ENCODE assay signal across 17 cellular contexts in the genomic region with DNA sequence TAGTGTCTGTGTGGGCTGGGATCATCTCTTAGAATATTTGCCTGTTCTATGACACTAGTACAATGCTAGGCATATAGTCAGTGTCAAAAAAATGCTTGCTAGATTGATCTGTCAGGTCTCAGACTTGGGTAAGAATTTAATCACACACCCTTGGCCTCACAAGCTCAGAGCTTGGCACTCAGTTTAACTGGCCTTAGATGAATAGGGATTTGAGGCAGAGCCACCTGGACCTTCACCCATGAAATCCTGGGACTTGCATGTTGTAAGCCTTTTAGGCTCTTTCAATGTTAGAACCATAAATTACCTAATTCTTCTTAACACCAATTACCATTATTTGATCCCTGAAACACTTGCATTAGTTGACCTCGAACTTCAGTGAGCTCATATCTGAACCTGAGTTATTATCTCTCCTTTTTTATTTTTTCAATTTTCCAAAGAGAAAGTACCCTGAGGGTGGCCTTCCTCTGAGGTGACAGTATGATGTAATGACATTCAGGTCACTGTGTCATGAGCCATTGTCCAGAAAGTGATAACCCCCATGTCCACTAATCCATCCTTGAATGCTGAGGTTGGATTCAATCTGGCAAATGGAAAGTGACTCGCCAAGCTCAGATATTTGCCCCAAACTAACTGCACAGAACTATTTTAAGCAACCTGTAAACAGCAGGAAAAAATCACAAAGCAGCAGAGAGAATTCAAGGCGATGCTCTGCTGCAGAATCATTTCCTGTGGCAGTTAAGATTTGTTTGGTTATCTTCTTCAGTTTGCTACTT.
DNase-seq lines count a peak whose midpoint lies in the region; ATAC-seq, FAIRE-seq and TF ChIP-seq lines count a peak whose summit lies in the region.
"Had no signal": no experiment of that assay in that cellular context is flagged by ENCODE, and none has a peak within 500 bp of the region (broad histone marks: within the 10 kb centered on the region; RNA-seq: fewer than 3 reads in every experiment).

No MANE protein-coding gene starts in this region.

- WGBS in IMR-90 (ENCODE audit: extremely low coverage in 2 of 2, insufficient read length in 1 of 2), 2 experiments: no CpG with 5 or more reads among the region's 3 CpGs
- WGBS in K562 (ENCODE audit: insufficient coverage, low coverage, missing lambda C conversion rate): 23% methylated on average over 3 of the region's 3 CpGs
- WGBS in neuronal stem cell (ENCODE audit: extremely low coverage in 2 of 2, insufficient read length in 2 of 2, insufficient replicate concordance in 1 of 2), 2 donors: no CpG with 5 or more reads among the region's 3 CpGs
- WGBS in aorta, 2 donors: 79 to 86% methylated on average over 3 of the region's 3 CpGs
- whole genome bisulfite sequencing in heart left ventricle, 4 donors: 59 to 66% (median 62%) methylated on average over 3 of the region's 3 CpGs

- H2BK120ac ChIP-seq in IMR-90 (ENCODE audit: low read depth, low read length) (0 out of 2 replicates have a peak overlapping the region, but pooled peaks have one; percentile 47), neuronal stem cell (ENCODE audit: low read depth, low read length) (no peak overlapping the region)

- no peaks in the 10 kb centered on the region for H3K4me1 Mint-ChIP-seq in activated T-helper 1 cell treated with anti-CD3 and anti-CD28 coated beads, Interleukin-12 subunit alpha, Interleukin-12 subunit beta, Interleukin-2, Interleukin-4 antibody, amounts not matched to agents 30 ng/mL and 10 ng/mL and 1 ng/mL, durations not matched to agents 14 hours and 24 hours and 36 hours (ENCODE audit: low read depth)

- H3K79me2 ChIP-seq in K562 (ENCODE audit: control insufficient read depth, insufficient read depth, low read length): peaks cover 57% of the 10 kb centered on the region

- POLR2A ChIA-PET in IMR-90 (lab: Charles Lee; ENCODE audit: unreplicated experiment): interaction anchor here (0.6 kb wide), 1 partner anchor 71 kb away, joined by 3 read pairs; no protein-coding TSS in a partner anchor
- POLR2A ChIA-PET in K562 (lab: Yijun Ruan, JAX): interaction anchor here (1.0 kb wide), 1 partner anchor 17 kb away, joined by 4 read pairs; no protein-coding TSS in a partner anchor

- ATAC-seq in IMR-90 (ENCODE audit: low read depth) (no peak), K562 (peak; percentile 24; the same call in 2 of the 3 replicates), left lobe of liver (peak; percentile 93), aorta (ENCODE audit: low FRiP score) (no peak), heart left ventricle (no peak)

- H3K18ac ChIP-seq in IMR-90 (ENCODE audit: low read depth, low read length): peak overlapping the region; percentile 16; the same call in 1 of the 2 replicates
- no peak overlapping the region for H3K18ac ChIP-seq in neuronal stem cell (ENCODE audit: low read length)

- H3K9me3 Mint-ChIP-seq in activated T-helper 1 cell treated with anti-CD3 and anti-CD28 coated beads, Interleukin-12 subunit alpha, Interleukin-12 subunit beta, Interleukin-2, Interleukin-4 antibody, amounts not matched to agents 30 ng/mL and 10 ng/mL and 1 ng/mL, durations not matched to agents 14 hours and 24 hours and 36 hours: no peaks in the 10 kb centered on the region
- H3K9me3 Mint-ChIP-seq: CD4-positive, alpha-beta T cell had no signal

- H3K23ac ChIP-seq in IMR-90 (ENCODE audit: low read depth, low read length) (no peak overlapping the region), neuronal stem cell (ENCODE audit: low read depth, low read length, poor library complexity) (no peak overlapping the region)

- H3K27me3 ChIP-seq in IMR-90 (ENCODE audit: control insufficient read depth, insufficient read depth, low read length) (no peaks in the 10 kb centered on the region), K562 (ENCODE audit: control insufficient read depth in 2 of 2, insufficient read depth in 2 of 2, low read length in 2 of 2) (no peaks in the 10 kb centered on the region), neuronal stem cell (ENCODE audit: control insufficient read depth in 3 of 3, insufficient read depth in 3 of 3, low read depth in 1 of 3, low read length in 3 of 3) (no peaks in the 10 kb centered on the region), aorta (ENCODE audit: control insufficient read depth in 1 of 2, insufficient read depth in 2 of 2, low read length in 1 of 2) (no peaks in the 10 kb centered on the region), heart left ventricle (no peaks in the 10 kb centered on the region)
- H3K27me3 ChIP-seq: SJSA1 had no signal

- no peaks in the 10 kb centered on the region for H3K9me3 ChIP-seq in IMR-90 (ENCODE audit: control insufficient read depth, insufficient read depth, low read length)
- H3K9me3 ChIP-seq in K562 (replicated peaks; ENCODE audit: control insufficient read depth, insufficient read depth, low read depth, low read length): no peaks in the 10 kb centered on the region
- H3K9me3 ChIP-seq in neuronal stem cell (replicated peaks in 1 of 2; ENCODE audit: control insufficient read depth in 2 of 2, insufficient read depth in 1 of 2, low read depth in 1 of 2, low read length in 2 of 2): peaks cover 0 to 4% of the 10 kb centered on the region in 2 donors
- H3K9me3 ChIP-seq in aorta (ENCODE audit: control insufficient read depth, low read length): no peaks in the 10 kb centered on the region
- no peaks in the 10 kb centered on the region for H3K9me3 ChIP-seq in heart left ventricle
- H3K9me3 ChIP-seq: SJSA1 had no signal

- intact Hi-C loops in IMR-90 (cut with micrococcal nuclease) (no loop called here), K562 (cut with micrococcal nuclease) (no loop called here), aorta (cut with DNase I) (loop anchor here in 1 of 2 donors (10.0 kb wide), 1 partner anchor 91 kb away; no protein-coding TSS in a partner anchor), heart left ventricle (cut with DNase I) (no loop called here)
- intact Hi-C loops in activated T-helper 1 cell treated with anti-CD3 and anti-CD28 coated beads, Interleukin-12 subunit alpha, Interleukin-12 subunit beta, Interleukin-2, Interleukin-4 antibody, amounts not matched to agents 30 ng/mL and 10 ng/mL and 1 ng/mL, durations not matched to agents 14 hours and 24 hours and 36 hours (cut with micrococcal nuclease): no loop called here

- H3K4me2 ChIP-seq in IMR-90 (ENCODE audit: low read depth, low read length): peak overlapping the region; percentile 64; the same call in 1 of the 2 replicates
- no peak overlapping the region for H3K4me2 ChIP-seq in K562 (ENCODE audit: insufficient read depth, low read length)
- no peak overlapping the region for H3K4me2 ChIP-seq in neuronal stem cell (ENCODE audit: insufficient read depth, low read length, poor library complexity, severe bottlenecking)
- H3K4me2 ChIP-seq: PC-9 had no signal

- H3K27ac ChIP-seq in IMR-90 (ENCODE audit: insufficient read depth, low read length) (no peak overlapping the region), K562 (ENCODE audit: extremely low read depth, low read depth, low read length) (peak overlapping the region; percentile 8; the same call in 1 of the 3 replicates), neuronal stem cell (replicated peaks; ENCODE audit: low read length) (no peak overlapping the region), aorta (ENCODE audit: low read depth in 1 of 2, low read length in 2 of 2) (no peak overlapping the region), heart left ventricle (no peak overlapping the region)
- H3K27ac ChIP-seq: HL-60, PC-9, SJSA1 had no signal

- no peak overlapping the region for H3K56ac ChIP-seq in IMR-90 (ENCODE audit: extremely low read depth, insufficient read depth, low read length)

- no peak for TF ChIP-seq EP300 in K562 (IDR thresholded peaks at IDR 0.05; ENCODE audit: low read length)

- no peak overlapping the region for H4K8ac ChIP-seq in IMR-90 (ENCODE audit: low read depth in 2 of 2, low read length in 2 of 2)
- H4K8ac ChIP-seq in neuronal stem cell (ENCODE audit: low read depth, low read length): no peak overlapping the region

- dilution Hi-C loops in IMR-90 (cut with HindIII; ENCODE audit: low sequenced_read_pairs, unreplicated experiment): no loop called here

- no TSS peak for BruUV-seq in IMR-90 (replicated peaks; lab: Mats Ljungman, UMichigan)
- BruUV-seq in K562 (replicated peaks; lab: Mats Ljungman, UMichigan): no TSS peak

- no peaks in the 10 kb centered on the region for H3K27me3 Mint-ChIP-seq in activated T-helper 1 cell treated with anti-CD3 and anti-CD28 coated beads, Interleukin-12 subunit alpha, Interleukin-12 subunit beta, Interleukin-2, Interleukin-4 antibody, amounts not matched to agents 30 ng/mL and 10 ng/mL and 1 ng/mL, durations not matched to agents 14 hours and 24 hours and 36 hours (ENCODE audit: insufficient read depth)
- H3K27me3 Mint-ChIP-seq: CD4-positive, alpha-beta T cell had no signal

- H4K20me1 ChIP-seq in IMR-90 (ENCODE audit: insufficient read depth, low read length) (no peaks in the 10 kb centered on the region), K562 (replicated peaks; ENCODE audit: control insufficient read depth, insufficient read depth, low read length) (no peaks in the 10 kb centered on the region)

- no peak overlapping the region for H2AFZ ChIP-seq in IMR-90 (replicated peaks; ENCODE audit: low read length, poor library complexity)
- H2AFZ ChIP-seq in K562 (ENCODE audit: low read depth, low read length): no peak overlapping the region
- no peak overlapping the region for H2AFZ ChIP-seq in neuronal stem cell (ENCODE audit: low read length)
- H2AFZ ChIP-seq: PC-9 had no signal

- peaks cover 6% of the 10 kb centered on the region; the same call in 1 of the 2 replicates for H3K9me1 ChIP-seq in IMR-90 (ENCODE audit: insufficient read depth, low read length)
- H3K9me1 ChIP-seq in K562 (ENCODE audit: control insufficient read depth, insufficient read depth, low read length): no peaks in the 10 kb centered on the region

- H3K36me3 Mint-ChIP-seq in activated T-helper 1 cell treated with anti-CD3 and anti-CD28 coated beads, Interleukin-12 subunit alpha, Interleukin-12 subunit beta, Interleukin-2, Interleukin-4 antibody, amounts not matched to agents 30 ng/mL and 10 ng/mL and 1 ng/mL, durations not matched to agents 14 hours and 24 hours and 36 hours (ENCODE audit: low read depth): no peaks in the 10 kb centered on the region

- H2BK12ac ChIP-seq in neuronal stem cell (ENCODE audit: low read length): no peak overlapping the region

- no peak overlapping the region for H2BK15ac ChIP-seq in IMR-90 (ENCODE audit: low read depth, low read length)
- no peak overlapping the region for H2BK15ac ChIP-seq in neuronal stem cell (ENCODE audit: low read length)

- H3K4me3 ChIP-seq in IMR-90 (ENCODE audit: insufficient read depth, low read depth, low read length) (no peak overlapping the region), K562 (no peak overlapping the region), neuronal stem cell (ENCODE audit: low read length in 2 of 2) (no peak overlapping the region), aorta (ENCODE audit: low read length in 2 of 2) (no peak overlapping the region), heart left ventricle (no peak overlapping the region)
- H3K4me3 ChIP-seq: PC-9, SJSA1 had no signal

- CTCF ChIA-PET in IMR-90 (lab: Yijun Ruan, JAX): interaction anchor here (0.6 kb wide), 1 partner anchor 614 kb away, joined by 3 read pairs; no protein-coding TSS in a partner anchor
- CTCF ChIA-PET in K562 (lab: Yijun Ruan, JAX; ENCODE audit: low intra/inter-chr PET ratio): no interaction called here

- TF ChIP-seq RAD21 in IMR-90 (IDR thresholded peaks at IDR 0.05; ENCODE audit: low read length) (no peak), K562 (CRISPR knock-in tag; conservative IDR thresholded peaks at IDR 0.05 in 1 of 2, IDR thresholded peaks at IDR 0.05 in 1 of 2) (no peak)

- H3K79me1 ChIP-seq in IMR-90 (ENCODE audit: low read depth in 1 of 2, low read length in 2 of 2) (no peaks in the 10 kb centered on the region), neuronal stem cell (ENCODE audit: low read depth, low read length) (no peaks in the 10 kb centered on the region)

- H3K9ac ChIP-seq in IMR-90 (ENCODE audit: low read depth, low read length) (no peak overlapping the region), K562 (ENCODE audit: insufficient read depth in 1 of 2, low read depth in 2 of 2, low read length in 2 of 2) (no peak overlapping the region), neuronal stem cell (ENCODE audit: low read depth, low read length, poor library complexity) (peak overlapping the region; percentile 34)

- H3K4ac ChIP-seq in IMR-90 (ENCODE audit: low read depth, low read length) (peak overlapping the region; percentile 58; the same call in 1 of the 2 replicates), neuronal stem cell (ENCODE audit: low read length) (no peak overlapping the region)

- in situ Hi-C loops in IMR-90 (cut with MboI; ENCODE audit: low sequenced_read_pairs) (no loop called here), K562 (cut with MboI) (no loop called here)

- FAIRE-seq in K562 (lab: Jason Lieb, UNC): no peak
- FAIRE-seq: HTR-8/SVneo had no signal

- H4K91ac ChIP-seq in IMR-90 (ENCODE audit: insufficient read depth, low read depth, low read length) (no peak overlapping the region), neuronal stem cell (ENCODE audit: low read depth, low read length, poor library complexity) (no peak overlapping the region)

- H3K14ac ChIP-seq in IMR-90 (replicated peaks; ENCODE audit: low read depth, low read length) (peak overlapping the region; percentile 76; the same call in 1 of the 2 replicates), neuronal stem cell (ENCODE audit: low read length) (no peak overlapping the region)

- H2BK20ac ChIP-seq in IMR-90 (ENCODE audit: low read depth, low read length): peak overlapping the region; percentile 46; the same call in 1 of the 2 replicates

- H3K4me1 ChIP-seq in IMR-90 (ENCODE audit: control insufficient read depth, insufficient read depth, low read length) (peaks cover 6% of the 10 kb centered on the region), K562 (replicated peaks in 1 of 2; ENCODE audit: control insufficient read depth in 2 of 2, insufficient read depth in 2 of 2, low read length in 2 of 2) (peaks cover 18 to 36% of the 10 kb centered on the region in 2 experiments; a peak in 4 of 5 replicates), neuronal stem cell (ENCODE audit: control insufficient read depth in 2 of 2, insufficient read depth in 1 of 2, low read depth in 1 of 2, low read length in 2 of 2) (peaks cover 8 to 30% of the 10 kb centered on the region in 2 donors), aorta (ENCODE audit: control insufficient read depth in 1 of 2, insufficient read depth in 2 of 2, low read length in 2 of 2) (peaks cover 8% of the 10 kb centered on the region in 2 donors), heart left ventricle (peaks cover 0 to 7% (median 0%) of the 10 kb centered on the region in 12 donors)
- H3K4me1 ChIP-seq: SJSA1 had no signal

- TF ChIP-seq POLR2A in IMR-90 (IDR thresholded peaks at IDR 0.05; ENCODE audit: low read depth, low read length) (no peak), K562 (conservative IDR thresholded peaks at IDR 0.05) (no peak), heart left ventricle (IDR thresholded peaks at IDR 0.05) (no peak)

- H2BK5ac ChIP-seq in IMR-90 (ENCODE audit: low read depth, low read length, poor library complexity, severe bottlenecking) (no peak overlapping the region), neuronal stem cell (ENCODE audit: low read length) (no peak overlapping the region)

- DNase-seq in IMR-90 (peak; percentile 38), K562 (ENCODE audit: extremely low read depth in 1 of 4, low spot score in 3 of 4) (no peak), left lobe of liver (ENCODE audit: low spot score) (peak; percentile 67), neuronal stem cell (ENCODE audit: low spot score) (no peak), aorta (no peak), heart left ventricle (no peak)
- no peak for DNase-seq in activated T-helper 1 cell treated with anti-CD3 and anti-CD28 coated beads, Interleukin-12 subunit alpha, Interleukin-12 subunit beta, Interleukin-2, Interleukin-4 antibody, amounts not matched to agents 30 ng/mL and 10 ng/mL and 1 ng/mL, durations not matched to agents 14 hours and 24 hours and 36 hours (ENCODE audit: low spot score)
- DNase-seq: ACHN; CD4-positive, alpha-beta T cell; DMS53; MV-4-11; NCI-H1930; NCI-H526 treated with DMSO at 0.1 percent for 48 hours had no signal

- H4K5ac ChIP-seq in IMR-90 (ENCODE audit: low read depth, low read length): no peak overlapping the region

- TF ChIP-seq CTCF in IMR-90 (conservative IDR thresholded peaks at IDR 0.05; ENCODE audit: low read depth, low read length): no peak
- TF ChIP-seq CTCF in K562 (IDR thresholded peaks at IDR 0.05 in 2 of 3, conservative IDR thresholded peaks at IDR 0.05 in 1 of 3; ENCODE audit: insufficient read depth in 2 of 3, low read depth in 1 of 3, low read length in 3 of 3): no peak
- TF ChIP-seq CTCF in heart left ventricle (IDR thresholded peaks at IDR 0.05): no peak

- H3K4me3 Mint-ChIP-seq in activated T-helper 1 cell treated with anti-CD3 and anti-CD28 coated beads, Interleukin-12 subunit alpha, Interleukin-12 subunit beta, Interleukin-2, Interleukin-4 antibody, amounts not matched to agents 30 ng/mL and 10 ng/mL and 1 ng/mL, durations not matched to agents 14 hours and 24 hours and 36 hours: no peak overlapping the region
- H3K4me3 Mint-ChIP-seq: CD4-positive, alpha-beta T cell had no signal

- H2AK9ac ChIP-seq in IMR-90 (replicated peaks; ENCODE audit: low read depth, low read length, poor library complexity): no peak overlapping the region

- H3K27ac Mint-ChIP-seq in activated T-helper 1 cell treated with anti-CD3 and anti-CD28 coated beads, Interleukin-12 subunit alpha, Interleukin-12 subunit beta, Interleukin-2, Interleukin-4 antibody, amounts not matched to agents 30 ng/mL and 10 ng/mL and 1 ng/mL, durations not matched to agents 14 hours and 24 hours and 36 hours: no peak overlapping the region
- H3K27ac Mint-ChIP-seq: CD4-positive, alpha-beta T cell had no signal

- no peak overlapping the region; the same call in 1 of the 2 replicates for H2AK5ac ChIP-seq in IMR-90 (ENCODE audit: low read depth, low read length)
- H2AK5ac ChIP-seq in neuronal stem cell (ENCODE audit: low read depth, low read length): no peak overlapping the region

- no peaks in the 10 kb centered on the region for H3K36me3 ChIP-seq in IMR-90 (ENCODE audit: control insufficient read depth, insufficient read depth, low read length)
- peaks cover 42% of the 10 kb centered on the region for H3K36me3 ChIP-seq in K562 (ENCODE audit: control insufficient read depth, insufficient read depth, low read length)
- H3K36me3 ChIP-seq in neuronal stem cell (replicated peaks in 1 of 2; ENCODE audit: control insufficient read depth in 2 of 2, insufficient read depth in 2 of 2, low read length in 2 of 2): no peaks in the 10 kb centered on the region
- no peaks in the 10 kb centered on the region for H3K36me3 ChIP-seq in aorta (ENCODE audit: control insufficient read depth in 1 of 2, insufficient read depth in 2 of 2, low read length in 1 of 2)
- H3K36me3 ChIP-seq in heart left ventricle: no peaks in the 10 kb centered on the region
- H3K36me3 ChIP-seq: SJSA1 had no signal

Comparison
In these comparisons a context has a peak if more than half of its experiments do, and no peak if none do; other contexts are left out.
1. ATAC-seq: peak in K562 (single experiment) and left lobe of liver (single experiment); none in IMR-90 (single experiment), aorta (single experiment) and heart left ventricle (0 of 4).
2. DNase-seq: peak in IMR-90 (single experiment) and left lobe of liver (single experiment); none in K562 (0 of 4), neuronal stem cell (single experiment), activated T-helper 1 cell treated with anti-CD3 and anti-CD28 coated beads, Interleukin-12 subunit alpha, Interleukin-12 subunit beta, Interleukin-2, Interleukin-4 antibody, amounts not matched to agents 30 ng/mL and 10 ng/mL and 1 ng/mL, durations not matched to agents 14 hours and 24 hours and 36 hours (single experiment), aorta (0 of 2) and heart left ventricle (0 of 5).